1 cellular context compared by ENCODE assay signal in genomic region chr3:49053543-49053942, GRCh38.
TF ChIP-seq lines count a peak whose summit lies in the region.

No MANE protein-coding gene starts in this region.

TF ChIP-seq in HepG2, 621 proteins besides CTCF, POLR2A, EP300 and RAD21:
- TF ChIP-seq GABPA (IDR thresholded peaks at IDR 0.05; ENCODE audit: low read depth, low read length): no peak
- TF ChIP-seq GABPA (CRISPR knock-in tag; IDR thresholded peaks at IDR 0.05; ENCODE audit: low read depth): no peak
- TF ChIP-seq ZNF567 (CRISPR knock-in tag; IDR thresholded peaks at IDR 0.05; ENCODE audit: borderline replicate concordance): no peak
- no peak for TF ChIP-seq AGO2 (optimal IDR thresholded peaks at IDR 0.05; ENCODE audit: low read depth, low read length)
- no peak for TF ChIP-seq IKZF5 (CRISPR knock-in tag; IDR thresholded peaks at IDR 0.05)
- no peak for TF ChIP-seq MBD4 (IDR thresholded peaks at IDR 0.05; ENCODE audit: borderline replicate concordance, low read length)
- TF ChIP-seq ZNF549 (CRISPR knock-in tag; IDR thresholded peaks at IDR 0.05): no peak
- no peak for TF ChIP-seq KMT2B (CRISPR knock-in tag; IDR thresholded peaks at IDR 0.05)
- no peak for TF ChIP-seq MXD1 (CRISPR knock-in tag; IDR thresholded peaks at IDR 0.05)
- no peak for TF ChIP-seq ZSCAN22 (CRISPR knock-in tag; IDR thresholded peaks at IDR 0.05)
- TF ChIP-seq NCOA1 (CRISPR knock-in tag; IDR thresholded peaks at IDR 0.05): no peak
- no peak for TF ChIP-seq GATAD2A (CRISPR knock-in tag; IDR thresholded peaks at IDR 0.05)
- no peak for TF ChIP-seq GABPB1 (CRISPR knock-in tag; IDR thresholded peaks at IDR 0.05)
- no peak for TF ChIP-seq ZNF850 (CRISPR knock-in tag; conservative IDR thresholded peaks at IDR 0.05)
- TF ChIP-seq CREBL2 (CRISPR knock-in tag; IDR thresholded peaks at IDR 0.05; ENCODE audit: borderline replicate concordance): no peak
- no peak for TF ChIP-seq ZNF766 (CRISPR knock-in tag; IDR thresholded peaks at IDR 0.05; ENCODE audit: borderline replicate concordance)
- no peak for TF ChIP-seq ZNF619 (CRISPR knock-in tag; IDR thresholded peaks at IDR 0.05)
